ENCODE assay signal across 19 cellular contexts in genomic region chr2:200298816-200299215, GRCh38.
"Had no signal": no experiment of that assay in that cellular context is flagged by ENCODE, and none has a peak within 500 bp of the region (broad histone marks: within the 10 kb centered on the region; RNA-seq: fewer than 3 reads in every experiment).

No MANE protein-coding gene starts in this region.

- H3K27me3 ChIP-seq: adrenal gland had no signal

- H3K27ac ChIP-seq: adrenal gland had no signal

- H3K4me3 ChIP-seq: adrenal gland had no signal

- H3K36me3 ChIP-seq: adrenal gland had no signal

- H3K9me3 ChIP-seq: adrenal gland had no signal

- H3K4me1 ChIP-seq: adrenal gland had no signal

- DNase-seq: activated CD4-positive, alpha-beta T cell treated with anti-CD3 and anti-CD28 coated beads for 48 hours; activated CD4-positive, alpha-beta T cell treated with anti-CD3 and anti-CD28 coated beads, Interleukin-2, amount 50 U/mL, for 4 hours; activated CD8-positive, alpha-beta memory T cell treated with anti-CD3 and anti-CD28 coated beads, Interleukin-2, amount 50 U/mL, for 48 hours; activated CD8-positive, alpha-beta T cell treated with anti-CD3 and anti-CD28 coated beads, Interleukin-2, amount 10 ng/mL, durations not matched to agents 7 days and 5 days; activated naive CD4-positive, alpha-beta T cell treated with anti-CD3 and anti-CD28 coated beads, Interleukin-2, amount 50 U/mL, for 16 hours; activated naive CD8-positive, alpha-beta T cell treated with anti-CD3 and anti-CD28 coated beads, Interleukin-2, amount 10 ng/mL, durations not matched to agents 7 days and 5 days; activated T-cell treated with anti-CD3 and anti-CD28 coated beads, Interleukin-2, amount 50 U/mL, for 1 hour; adrenal gland; anterior cingulate cortex; NCI-H1048; NCI-H146; NCI-H2029; NCI-H2107; NCI-H2171 treated with DMSO at 0.1 percent for 48 hours; NCI-H226; NCI-H510A; SHP77 treated with DMSO at 0.1 percent for 48 hours had no signal

- ATAC-seq: activated CD4-positive, CD25-positive, alpha-beta regulatory T cell treated with anti-CD3 and anti-CD28 coated beads, Interleukin-2, amount 50 U/mL, for 24 hours; activated CD8-positive, alpha-beta T cell treated with anti-CD3 and anti-CD28 coated beads, Interleukin-2, amount 10 ng/mL, durations not matched to agents 7 days and 5 days had no signal

- FAIRE-seq: RCC 7860 had no signal
